Comparison of ENCODE assay signal across 15 cellular contexts in genomic region chr17:46136820-46137219, GRCh38. TPM values are rescaled to one million over a fixed set of nuclear protein-coding genes. Genes with fewer than 3 reads are reported as not detected.
DNase-seq lines count a peak whose midpoint lies in the region; ATAC-seq and TF ChIP-seq lines count a peak whose summit lies in the region.
"Had no signal": no experiment of that assay in that cellular context is flagged by ENCODE, and none has a peak within 500 bp of the region (broad histone marks: within the 10 kb centered on the region; RNA-seq: fewer than 3 reads in every experiment).

No MANE protein-coding gene starts in this region.

- DNase-seq in activated naive CD4-positive, alpha-beta T cell treated with anti-CD3 and anti-CD28 coated beads for 36 hours, result no peak
- DNase-seq in SK-N-MC (ENCODE audit: low read depth, low spot score) (no peak), fibroblast of mammary gland (ENCODE audit: low read depth) (peak; percentile 30), AG08396 (ENCODE audit: low spot score) (no peak), mesendoderm (no peak)
- DNase-seq in stimulated activated naive B cell treated with anti-CD40 and anti-IgM and Interleukin-4, amounts not matched to agents 10 μg/mL and 1 μg/mL and 100 μg/mL, for 72 hours, result no peak
- DNase-seq: activated CD4-positive, alpha-beta T cell treated with anti-CD3 and anti-CD28 coated beads, Interleukin-2, amount 10 ng/mL, durations not matched to agents 24 days and 14 days; H7; left ventricle myocardium inferior; MM.1S; NCI-H187; spleen had no signal

- no peak overlapping the region for H2BK120ac ChIP-seq in mesendoderm (ENCODE audit: low read depth, low read length)

- intact Hi-C loops in activated naive CD4-positive, alpha-beta T cell treated with anti-CD3 and anti-CD28 coated beads for 36 hours (cut with micrococcal nuclease), result loop anchor here (1.0 to 5.0 kb wide), 4 partner anchors 9 to 55 kb away; partner anchors contain the start of gene KANSL1

- H3K79me2 ChIP-seq in mesendoderm (ENCODE audit: control insufficient read depth, insufficient read depth, low read length), result peaks cover 91% of the 10 kb centered on the region

- H3K79me1 ChIP-seq in mesendoderm (ENCODE audit: low read length), result peaks cover 13% of the 10 kb centered on the region

- H2AK5ac ChIP-seq in mesendoderm (ENCODE audit: low read length), result no peak overlapping the region

- no peak overlapping the region for H3K4me2 ChIP-seq in mesendoderm (ENCODE audit: low read length)

- no peak overlapping the region for H4K5ac ChIP-seq in mesendoderm (ENCODE audit: low read length)

- peak overlapping the region; percentile 39 for H3K27ac ChIP-seq in SK-N-MC
- no peak overlapping the region for H3K27ac ChIP-seq in mesendoderm (ENCODE audit: low read depth, low read length)
- H3K27ac ChIP-seq: left ventricle myocardium inferior, spleen had no signal

- no peak overlapping the region for H2BK5ac ChIP-seq in mesendoderm (ENCODE audit: low read length)

- no peak overlapping the region for H3K4ac ChIP-seq in mesendoderm (ENCODE audit: low read depth, low read length)

- no peaks in the 10 kb centered on the region for H3K9me3 Mint-ChIP-seq in activated naive CD4-positive, alpha-beta T cell treated with anti-CD3 and anti-CD28 coated beads, Interleukin-2, amount 50 U/mL, for 24 hours
- H3K9me3 Mint-ChIP-seq in activated naive CD4-positive, alpha-beta T cell treated with anti-CD3 and anti-CD28 coated beads for 36 hours, result no peaks in the 10 kb centered on the region
- no peaks in the 10 kb centered on the region for H3K9me3 Mint-ChIP-seq in stimulated activated naive B cell treated with anti-CD40 and anti-IgM and Interleukin-4, amounts not matched to agents 10 μg/mL and 1 μg/mL and 100 μg/mL, for 72 hours
- H3K9me3 Mint-ChIP-seq: activated CD4-positive, alpha-beta T cell treated with anti-CD3 and anti-CD28 coated beads, Interleukin-2, amount 10 ng/mL, durations not matched to agents 24 days and 14 days had no signal

- no peak overlapping the region for H3K18ac ChIP-seq in mesendoderm (ENCODE audit: low read length)

- H3K4me1 Mint-ChIP-seq in activated naive CD4-positive, alpha-beta T cell treated with anti-CD3 and anti-CD28 coated beads, Interleukin-2, amount 50 U/mL, for 24 hours, result peaks cover 98% of the 10 kb centered on the region
- H3K4me1 Mint-ChIP-seq in activated naive CD4-positive, alpha-beta T cell treated with anti-CD3 and anti-CD28 coated beads for 36 hours (ENCODE audit: low read depth), result peaks cover 93% of the 10 kb centered on the region
- H3K4me1 Mint-ChIP-seq in stimulated activated naive B cell treated with anti-CD40 and anti-IgM and Interleukin-4, amounts not matched to agents 10 μg/mL and 1 μg/mL and 100 μg/mL, for 72 hours, result peaks cover 74 to 93% of the 10 kb centered on the region in 2 donors

- no peaks in the 10 kb centered on the region for H3K4me1 ChIP-seq in mesendoderm (ENCODE audit: control insufficient read depth, low read depth, low read length)

- no peak overlapping the region for H4K8ac ChIP-seq in mesendoderm (ENCODE audit: low read depth, low read length)

- H3K36me3 Mint-ChIP-seq in activated naive CD4-positive, alpha-beta T cell treated with anti-CD3 and anti-CD28 coated beads, Interleukin-2, amount 50 U/mL, for 24 hours, result peaks cover 10% of the 10 kb centered on the region
- peaks cover 6% of the 10 kb centered on the region for H3K36me3 Mint-ChIP-seq in activated naive CD4-positive, alpha-beta T cell treated with anti-CD3 and anti-CD28 coated beads for 36 hours (ENCODE audit: low read depth)
- H3K36me3 Mint-ChIP-seq in stimulated activated naive B cell treated with anti-CD40 and anti-IgM and Interleukin-4, amounts not matched to agents 10 μg/mL and 1 μg/mL and 100 μg/mL, for 72 hours, result peaks cover 16 to 37% of the 10 kb centered on the region in 2 donors

- no peak for ATAC-seq in stimulated activated naive B cell treated with anti-CD40 and anti-IgM and Interleukin-4, amounts not matched to agents 10 μg/mL and 1 μg/mL and 100 μg/mL, for 72 hours (replicated peaks)
- no peak for ATAC-seq in GM19351 (IDR thresholded peaks at IDR 0.05; ENCODE audit: unreplicated experiment)

- no peaks in the 10 kb centered on the region; the same call in 1 of the 2 replicates for H3K9me3 ChIP-seq in SK-N-MC (ENCODE audit: low read depth, low read length)
- H3K9me3 ChIP-seq: left ventricle myocardium inferior, spleen had no signal

- H3K27me3 ChIP-seq in mesendoderm (ENCODE audit: insufficient read depth, low read length, poor library complexity), result no peaks in the 10 kb centered on the region
- H3K27me3 ChIP-seq: spleen had no signal

- H2BK15ac ChIP-seq in mesendoderm (replicated peaks; ENCODE audit: low read depth), result no peak overlapping the region

- H3K56ac ChIP-seq in mesendoderm (ENCODE audit: low read length), result no peak overlapping the region

- no peaks in the 10 kb centered on the region for H3K27me3 Mint-ChIP-seq in activated naive CD4-positive, alpha-beta T cell treated with anti-CD3 and anti-CD28 coated beads, Interleukin-2, amount 50 U/mL, for 24 hours
- H3K27me3 Mint-ChIP-seq in activated naive CD4-positive, alpha-beta T cell treated with anti-CD3 and anti-CD28 coated beads for 36 hours (ENCODE audit: low read depth), result no peaks in the 10 kb centered on the region
- no peaks in the 10 kb centered on the region for H3K27me3 Mint-ChIP-seq in stimulated activated naive B cell treated with anti-CD40 and anti-IgM and Interleukin-4, amounts not matched to agents 10 μg/mL and 1 μg/mL and 100 μg/mL, for 72 hours
- H3K27me3 Mint-ChIP-seq: activated CD4-positive, alpha-beta T cell treated with anti-CD3 and anti-CD28 coated beads, Interleukin-2, amount 10 ng/mL, durations not matched to agents 24 days and 14 days; progenitor cell of endocrine pancreas had no signal

- H3K9ac ChIP-seq in SK-N-MC (ENCODE audit: insufficient read length) (peak overlapping the region; percentile 24), mesendoderm (ENCODE audit: low read length) (no peak overlapping the region)

- H3K23ac ChIP-seq in mesendoderm (ENCODE audit: low read length), result no peak overlapping the region

- H3K4me3 ChIP-seq in SK-N-MC, result peak overlapping the region; percentile 23; the same call in 1 of the 2 replicates
- no peak overlapping the region for H3K4me3 ChIP-seq in fibroblast of mammary gland (ENCODE audit: control insufficient read depth, low read depth, low read length)
- no peak overlapping the region for H3K4me3 ChIP-seq in mesendoderm (ENCODE audit: low read length)
- H3K4me3 ChIP-seq: left ventricle myocardium inferior, spleen had no signal

- H3K4me3 Mint-ChIP-seq in activated naive CD4-positive, alpha-beta T cell treated with anti-CD3 and anti-CD28 coated beads, Interleukin-2, amount 50 U/mL, for 24 hours, result no peak overlapping the region
- no peak overlapping the region for H3K4me3 Mint-ChIP-seq in activated naive CD4-positive, alpha-beta T cell treated with anti-CD3 and anti-CD28 coated beads for 36 hours
- no peak overlapping the region for H3K4me3 Mint-ChIP-seq in stimulated activated naive B cell treated with anti-CD40 and anti-IgM and Interleukin-4, amounts not matched to agents 10 μg/mL and 1 μg/mL and 100 μg/mL, for 72 hours
- H3K4me3 Mint-ChIP-seq: activated CD4-positive, alpha-beta T cell treated with anti-CD3 and anti-CD28 coated beads, Interleukin-2, amount 10 ng/mL, durations not matched to agents 24 days and 14 days had no signal

- peak overlapping the region; percentile 3 for H3K27ac Mint-ChIP-seq in activated naive CD4-positive, alpha-beta T cell treated with anti-CD3 and anti-CD28 coated beads, Interleukin-2, amount 50 U/mL, for 24 hours
- no peak overlapping the region for H3K27ac Mint-ChIP-seq in activated naive CD4-positive, alpha-beta T cell treated with anti-CD3 and anti-CD28 coated beads for 36 hours
- H3K27ac Mint-ChIP-seq in stimulated activated naive B cell treated with anti-CD40 and anti-IgM and Interleukin-4, amounts not matched to agents 10 μg/mL and 1 μg/mL and 100 μg/mL, for 72 hours, result peak overlapping the region; percentile 3
- H3K27ac Mint-ChIP-seq: progenitor cell of endocrine pancreas had no signal

- CTCF ChIA-PET in activated naive CD4-positive, alpha-beta T cell treated with anti-CD3 and anti-CD28 coated beads for 36 hours (lab: Charles Lee), result interaction anchor here (0.6 to 1.4 kb wide), 3 partner anchors 9 to 699 kb away, joined by 3 read pairs; no protein-coding TSS in a partner anchor

- TF ChIP-seq CTCF in fibroblast of mammary gland (conservative IDR thresholded peaks at IDR 0.05; ENCODE audit: control insufficient read depth, insufficient read depth, low read depth, low read length), result no peak

- H3K36me3 ChIP-seq in SK-N-MC (ENCODE audit: insufficient read depth, low read length) (peaks cover 21% of the 10 kb centered on the region), mesendoderm (ENCODE audit: control insufficient read depth, insufficient read depth, low read length) (no peaks in the 10 kb centered on the region)
- H3K36me3 ChIP-seq: left ventricle myocardium inferior, spleen had no signal

RNA-seq across cellular contexts. Expression of gene KANSL1, which starts 56.4 kb away (rescaled TPM):
- total RNA-seq in activated naive CD4-positive, alpha-beta T cell treated with anti-CD3 and anti-CD28 coated beads for 36 hours, result 10 to 100 TPM; 64.3 to 64.5 TPM
- 34.9 TPM for polyA plus RNA-seq in mesendoderm (2013, experiment 1 of 2)
- polyA plus RNA-seq in mesendoderm (2013, experiment 2 of 2), result 34.7 TPM
